ENCODE assay signal across 7 cellular contexts in genomic region chr7:155490697-155491628, GRCh38. TPM values are rescaled to one million over a fixed set of nuclear protein-coding genes. Genes with fewer than 3 reads are reported as not detected.
DNase-seq lines count a peak whose midpoint lies in the region; ATAC-seq and TF ChIP-seq lines count a peak whose summit lies in the region.

No MANE protein-coding gene starts in this region.

- peaks cover 22% of the 10 kb centered on the region for H3K27me3 ChIP-seq in RWPE2 (ENCODE audit: insufficient read depth, poor library complexity, severe bottlenecking)

- no peaks in the 10 kb centered on the region for H3K36me3 Mint-ChIP-seq in nephron progenitor cell (ENCODE audit: low read depth)

- DNase-seq in RWPE2 (ENCODE audit: low spot score), result no peak
- peak; percentile 69 for DNase-seq in nephron progenitor cell
- DNase-seq in NCI-H446 treated with DMSO at 0.1 percent for 48 hours (lab: John Stamatoyannopoulos, UW), result no peak
- no peak for DNase-seq in OCI-M2 (lab: John Stamatoyannopoulos, UW; ENCODE audit: unreplicated experiment)

- H3K4me1 ChIP-seq in RWPE2 (ENCODE audit: insufficient read depth, poor library complexity, severe bottlenecking), result no peaks in the 10 kb centered on the region

- ATAC-seq in GM18858 (IDR thresholded peaks at IDR 0.05; ENCODE audit: unreplicated experiment), result peak; percentile 96
- peak; percentile 90 for ATAC-seq in HG02571 (IDR thresholded peaks at IDR 0.05; ENCODE audit: unreplicated experiment)
- peak; percentile 38; the same call in 1 of the 3 replicates for ATAC-seq in RWPE2 (ENCODE audit: low read depth)
- peak; percentile 68 for ATAC-seq in esophagus mucosa

- no peaks in the 10 kb centered on the region for H3K9me3 ChIP-seq in RWPE2 (ENCODE audit: severe bottlenecking)

- TF ChIP-seq CTCF in RWPE2 (IDR thresholded peaks at IDR 0.05; ENCODE audit: poor library complexity, severe bottlenecking) (no peak), nephron progenitor cell (IDR thresholded peaks at IDR 0.05) (no peak)

- H3K27ac ChIP-seq in RWPE2 (ENCODE audit: poor library complexity, severe bottlenecking), result no peak overlapping the region

- no peak overlapping the region for H3K27ac Mint-ChIP-seq in nephron progenitor cell

- no peaks in the 10 kb centered on the region for H3K36me3 ChIP-seq in RWPE2 (ENCODE audit: low read depth)

- no peak overlapping the region for H3K4me3 ChIP-seq in RWPE2 (ENCODE audit: severe bottlenecking)

- H3K4me3 Mint-ChIP-seq in nephron progenitor cell, result peak overlapping the region; percentile 75

- peaks cover 45% of the 10 kb centered on the region for H3K4me1 Mint-ChIP-seq in nephron progenitor cell

- H3K27me3 Mint-ChIP-seq in nephron progenitor cell (ENCODE audit: low read depth, poor library complexity), result peaks cover 75% of the 10 kb centered on the region

- H3K9me3 Mint-ChIP-seq in nephron progenitor cell, result no peaks in the 10 kb centered on the region

RNA-seq across cellular contexts. Expression of gene EN2, which starts 33.0 kb away (rescaled TPM):
- total RNA-seq in esophagus mucosa, result not detected

RNA-seq across cellular contexts. Expression of gene CNPY1, which starts 55.4 kb away (rescaled TPM):
- total RNA-seq in esophagus mucosa, result not detected

Comparison
In these comparisons a context has a peak if more than half of its experiments do, and no peak if none do; other contexts are left out.
1. ATAC-seq: peak in every context shown above with its lines; median percentile 96 in GM18858; 90 in HG02571; 68 in esophagus mucosa; 38 in RWPE2.